ENCODE assay signal across 11 cellular contexts in genomic region chr2:183243760-183244159, GRCh38.
"Had no signal": no experiment of that assay in that cellular context is flagged by ENCODE, and none has a peak within 500 bp of the region (broad histone marks: within the 10 kb centered on the region; RNA-seq: fewer than 3 reads in every experiment).

No MANE protein-coding gene starts in this region.

- H3K27ac Mint-ChIP-seq: activated naive CD4-positive, alpha-beta T cell treated with anti-CD3 and anti-CD28 coated beads for 36 hours; activated naive CD8-positive, alpha-beta T cell treated with anti-CD3 and anti-CD28 coated beads, Interleukin-2, amount 50 U/mL, for 24 hours; natural killer cell treated with Interleukin-12 subunit alpha and Interleukin-12 subunit beta and Interleukin-15 and Interleukin-18, amount 100 ng/mL, for 72 hours; stimulated activated naive CD8-positive, alpha-beta T cell treated with anti-CD3 and anti-CD28 coated beads, Interleukin-15, amount 100 ng/mL, for 72 hours had no signal

- H3K27me3 Mint-ChIP-seq: natural killer cell treated with Interleukin-12 subunit alpha and Interleukin-12 subunit beta and Interleukin-15 and Interleukin-18, amount 100 ng/mL, for 72 hours; stimulated activated naive CD8-positive, alpha-beta T cell treated with anti-CD3 and anti-CD28 coated beads, Interleukin-15, amount 100 ng/mL, for 72 hours had no signal

- DNase-seq: activated CD4-positive, alpha-beta T cell treated with anti-CD3 and anti-CD28 coated beads, Interleukin-2, amount 50 U/mL, for 1 hour; activated naive CD4-positive, alpha-beta T cell treated with anti-CD3 and anti-CD28 coated beads for 36 hours; activated naive CD8-positive, alpha-beta T cell treated with anti-CD3 and anti-CD28 coated beads, Interleukin-2, amount 50 U/mL, for 24 hours; esophagus squamous epithelium; stimulated activated CD4-positive, alpha-beta T cell treated with anti-CD3 and anti-CD28 coated beads, Interleukin-1b, Interleukin-23, amount 100 ng/mL, for 48 hours; stimulated activated naive CD8-positive, alpha-beta T cell treated with anti-CD3 and anti-CD28 coated beads, Interleukin-15, amount 100 ng/mL, for 72 hours; upper lobe of left lung had no signal

- H3K27ac ChIP-seq: ascending aorta, cardiac muscle cell, esophagus squamous epithelium, upper lobe of left lung had no signal

- H3K4me3 ChIP-seq: ascending aorta, cardiac muscle cell, esophagus squamous epithelium, upper lobe of left lung had no signal

- ATAC-seq: activated CD4-positive, CD25-positive, alpha-beta regulatory T cell treated with anti-CD3 and anti-CD28 coated beads, Interleukin-2, amount 50 U/mL, for 24 hours; activated naive CD8-positive, alpha-beta T cell treated with anti-CD3 and anti-CD28 coated beads, Interleukin-2, amount 50 U/mL, for 24 hours; natural killer cell treated with Interleukin-12 subunit alpha and Interleukin-12 subunit beta and Interleukin-15 and Interleukin-18, amount 100 ng/mL, for 72 hours; stimulated activated naive CD8-positive, alpha-beta T cell treated with anti-CD3 and anti-CD28 coated beads, Interleukin-15, amount 100 ng/mL, for 72 hours had no signal

- H3K27me3 ChIP-seq: ascending aorta, cardiac muscle cell, esophagus squamous epithelium, upper lobe of left lung had no signal

- H3K36me3 Mint-ChIP-seq: natural killer cell treated with Interleukin-12 subunit alpha and Interleukin-12 subunit beta and Interleukin-15 and Interleukin-18, amount 100 ng/mL, for 72 hours had no signal

- H3K9me3 Mint-ChIP-seq: activated naive CD4-positive, alpha-beta T cell treated with anti-CD3 and anti-CD28 coated beads for 36 hours; activated naive CD8-positive, alpha-beta T cell treated with anti-CD3 and anti-CD28 coated beads, Interleukin-2, amount 50 U/mL, for 24 hours; natural killer cell treated with Interleukin-12 subunit alpha and Interleukin-12 subunit beta and Interleukin-15 and Interleukin-18, amount 100 ng/mL, for 72 hours; stimulated activated naive CD8-positive, alpha-beta T cell treated with anti-CD3 and anti-CD28 coated beads, Interleukin-15, amount 100 ng/mL, for 72 hours had no signal

- H3K4me3 Mint-ChIP-seq: activated naive CD4-positive, alpha-beta T cell treated with anti-CD3 and anti-CD28 coated beads for 36 hours; activated naive CD8-positive, alpha-beta T cell treated with anti-CD3 and anti-CD28 coated beads, Interleukin-2, amount 50 U/mL, for 24 hours; natural killer cell treated with Interleukin-12 subunit alpha and Interleukin-12 subunit beta and Interleukin-15 and Interleukin-18, amount 100 ng/mL, for 72 hours; stimulated activated naive CD8-positive, alpha-beta T cell treated with anti-CD3 and anti-CD28 coated beads, Interleukin-15, amount 100 ng/mL, for 72 hours had no signal

- H3K4me1 Mint-ChIP-seq: activated naive CD8-positive, alpha-beta T cell treated with anti-CD3 and anti-CD28 coated beads, Interleukin-2, amount 50 U/mL, for 24 hours; stimulated activated naive CD8-positive, alpha-beta T cell treated with anti-CD3 and anti-CD28 coated beads, Interleukin-15, amount 100 ng/mL, for 72 hours had no signal
